ENCODE assay signal across 8 cellular contexts in genomic region chr1:1918901-1919303, GRCh38. TPM values are rescaled to one million over a fixed set of nuclear protein-coding genes. Genes with fewer than 3 reads are reported as not detected.
DNase-seq lines count a peak whose midpoint lies in the region; ATAC-seq and TF ChIP-seq lines count a peak whose summit lies in the region.

TSS of gene TMEM52 (minus strand) at chr1:1919279. CDS start at chr1:1919265, 14 bp downstream.

- 0 to 10% methylated on average over 4 to 43 of the region's 44 CpGs for WGBS in body of pancreas, 2 donors

- H3K4me1 ChIP-seq in body of pancreas (peaks cover 56% of the 10 kb centered on the region), muscle layer of colon (ENCODE audit: insufficient read depth, low read length) (peaks cover 9% of the 10 kb centered on the region)

- H3K36me3 ChIP-seq in body of pancreas (replicated peaks in 1 of 2; ENCODE audit: insufficient read depth in 1 of 2, low read depth in 2 of 2) (no peaks in the 10 kb centered on the region), muscle layer of colon (ENCODE audit: insufficient read depth, low read length) (no peaks in the 10 kb centered on the region)

- ATAC-seq in HG03565 (IDR thresholded peaks at IDR 0.05; ENCODE audit: unreplicated experiment) = peak; percentile 15
- peak; percentile 53 for ATAC-seq in body of pancreas
- ATAC-seq in HG03432 (IDR thresholded peaks at IDR 0.05; ENCODE audit: unreplicated experiment) = no peak

- no peak within 1 kb of the TSS for H3K9ac ChIP-seq in muscle layer of colon (ENCODE audit: low read length)

- H3K27ac ChIP-seq in body of pancreas = peak within 1 kb of the TSS; percentile 81 to 96 (median 93)
- no peak within 1 kb of the TSS for H3K27ac ChIP-seq in muscle layer of colon (ENCODE audit: low read depth, low read length)

- H3K4me3 ChIP-seq in body of pancreas (peak within 1 kb of the TSS; percentile 1 to 16), muscle layer of colon (ENCODE audit: low read depth in 1 of 2, low read length in 2 of 2) (peak within 1 kb of the TSS; percentile 42 to 45)

- peak; percentile 94 to 98 (median 97) for TF ChIP-seq POLR2A in body of pancreas (IDR thresholded peaks at IDR 0.05)

- DNase-seq in stimulated activated CD4-positive, alpha-beta T cell treated with anti-CD3 and anti-CD28 coated beads, TNF-alpha, amount 100 ng/mL, for 4 hours (ENCODE audit: low read depth in 3 of 3) = peak in 2 of 3 experiments; percentile 21 to 46
- no peak for DNase-seq in stimulated activated CD4-positive, alpha-beta T cell treated with anti-CD3 and anti-CD28 coated beads, Interleukin-15, amount 100 ng/mL, for 24 hours
- DNase-seq in body of pancreas (peak in 3 of 4 donors; percentile 89 to 94 (median 93)), COR-L47 (lab: John Stamatoyannopoulos, UW) (no peak), T-helper 9 cell (no peak)

- intact Hi-C loops in body of pancreas (cut with DNase I) = no loop called here

- peak in 2 of 7 experiments; percentile 26 to 41 for TF ChIP-seq CTCF in body of pancreas (IDR thresholded peaks at IDR 0.05)

- no peaks in the 10 kb centered on the region for H3K9me3 ChIP-seq in body of pancreas
- H3K9me3 ChIP-seq in muscle layer of colon (ENCODE audit: low read length) = no peaks in the 10 kb centered on the region

- H3K27me3 ChIP-seq in body of pancreas = no peaks in the 10 kb centered on the region
- no peaks in the 10 kb centered on the region for H3K27me3 ChIP-seq in muscle layer of colon (ENCODE audit: control insufficient read depth in 1 of 2, insufficient read depth in 2 of 2, low read length in 2 of 2)

RNA-seq across cellular contexts. Expression of gene TMEM52, which starts in this region (rescaled TPM):
- 100 to 1,000 TPM in 1 of 2 donors, 10 to 100 TPM in 1; 65.6 to 107 TPM for total RNA-seq in body of pancreas

Comparison
In these comparisons a context has a peak if more than half of its experiments do, and no peak if none do; other contexts are left out.
1. DNase-seq: peak in stimulated activated CD4-positive, alpha-beta T cell treated with anti-CD3 and anti-CD28 coated beads, TNF-alpha, amount 100 ng/mL, for 4 hours (2 of 3) and body of pancreas (3 of 4); none in stimulated activated CD4-positive, alpha-beta T cell treated with anti-CD3 and anti-CD28 coated beads, Interleukin-15, amount 100 ng/mL, for 24 hours (single experiment), COR-L47 (single experiment) and T-helper 9 cell (single experiment).